9 cellular contexts compared by ENCODE assay signal in the genomic region with DNA sequence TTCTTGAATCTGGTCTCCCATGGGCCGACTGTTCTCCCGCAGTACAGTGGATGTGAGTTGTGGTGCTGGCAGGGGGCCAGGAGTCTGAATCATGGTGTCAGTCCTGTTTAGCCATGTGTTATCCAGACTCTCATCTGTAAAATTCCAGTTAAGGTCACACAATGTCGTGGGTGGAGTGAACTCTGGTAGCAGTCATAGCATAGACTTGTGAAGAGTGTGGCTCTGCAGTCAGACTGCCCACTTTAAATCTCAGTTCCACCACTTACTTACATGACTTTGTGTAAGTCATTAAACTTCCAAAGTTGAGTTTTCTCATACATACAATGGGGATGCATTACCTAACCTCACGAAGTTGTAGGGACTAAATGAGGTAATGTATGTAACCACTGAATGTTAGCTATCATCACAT.
DNase-seq lines count a peak whose midpoint lies in the region; ATAC-seq and TF ChIP-seq lines count a peak whose summit lies in the region.
"Had no signal": no experiment of that assay in that cellular context is flagged by ENCODE, and none has a peak within 500 bp of the region (broad histone marks: within the 10 kb centered on the region; RNA-seq: fewer than 3 reads in every experiment).

No MANE protein-coding gene starts in this region.

- peak overlapping the region; percentile 44; the same call in 1 of the 2 replicates for H3K18ac ChIP-seq in IMR-90 (ENCODE audit: low read depth, low read length)

- peak overlapping the region; percentile 58 for H3K4ac ChIP-seq in IMR-90 (ENCODE audit: low read depth, low read length)

- peaks cover 9% of the 10 kb centered on the region for H3K9me1 ChIP-seq in IMR-90 (ENCODE audit: insufficient read depth, low read length)

- H3K56ac ChIP-seq in IMR-90 (ENCODE audit: extremely low read depth, insufficient read depth, low read length): no peak overlapping the region

- H4K5ac ChIP-seq in IMR-90 (ENCODE audit: low read depth, low read length): no peak overlapping the region

- DNase-seq in AG09309 (ENCODE audit: low read depth): peak; percentile 89
- peak; percentile 98 for DNase-seq in IMR-90
- peak; percentile 92 for DNase-seq in MCF 10A (ENCODE audit: unreplicated experiment)
- peak in 1 of 3 donors; percentile 88 for DNase-seq in right lobe of liver
- peak; percentile 93 to 95 for DNase-seq in aorta
- DNase-seq in NCI-H1092 treated with DMSO at 0.1 percent for 48 hours (lab: John Stamatoyannopoulos, UW): no peak
- DNase-seq in HEK293T (ENCODE audit: extremely low spot score): no peak
- DNase-seq in activated CD4-positive, CD25-positive, alpha-beta regulatory T cell treated with anti-CD3 and anti-CD28 coated beads, Interleukin-2, amount 50 U/mL, for 72 hours: no peak

- no peak overlapping the region for H3K4me3 Mint-ChIP-seq in MCF 10A (ENCODE audit: unreplicated experiment)
- H3K4me3 Mint-ChIP-seq: activated naive CD8-positive, alpha-beta T cell had no signal

- intact Hi-C loops in IMR-90 (cut with micrococcal nuclease): no loop called here
- intact Hi-C loops in MCF 10A (cut with micrococcal nuclease): no loop called here
- intact Hi-C loops in right lobe of liver (cut with DNase I): no loop called here
- intact Hi-C loops in aorta (cut with DNase I): no loop called here

- H3K27me3 ChIP-seq in IMR-90 (ENCODE audit: control insufficient read depth, insufficient read depth, low read length) (no peaks in the 10 kb centered on the region), right lobe of liver (no peaks in the 10 kb centered on the region), aorta (ENCODE audit: control insufficient read depth in 1 of 2, insufficient read depth in 2 of 2, low read length in 1 of 2) (no peaks in the 10 kb centered on the region)

- H3K23ac ChIP-seq in IMR-90 (ENCODE audit: low read depth, low read length): peak overlapping the region; percentile 41; the same call in 1 of the 2 replicates

- no peak overlapping the region for H3K4me3 ChIP-seq in AG09309 (ENCODE audit: control insufficient read depth, low read depth, low read length)
- no peak overlapping the region for H3K4me3 ChIP-seq in IMR-90 (ENCODE audit: insufficient read depth, low read depth, low read length)
- H3K4me3 ChIP-seq in right lobe of liver: no peak overlapping the region
- no peak overlapping the region for H3K4me3 ChIP-seq in aorta (ENCODE audit: low read length in 2 of 2)

- no peak overlapping the region for H2AK5ac ChIP-seq in IMR-90 (ENCODE audit: low read depth, low read length)

- WGBS in IMR-90 (ENCODE audit: extremely low coverage in 2 of 2, insufficient read length in 1 of 2), 2 experiments: no CpG with 5 or more reads among the region's 4 CpGs
- WGBS in right lobe of liver (ENCODE audit: insufficient coverage, low coverage, low lambda C conversion rate, missing lambda C conversion rate): 60% methylated on average over 4 of the region's 4 CpGs
- 18% methylated on average over 4 of the region's 4 CpGs for whole genome bisulfite sequencing in aorta, 2 donors

- H3K79me1 ChIP-seq in IMR-90 (ENCODE audit: low read depth in 1 of 2, low read length in 2 of 2): peaks cover 3 to 9% of the 10 kb centered on the region in 2 experiments; a peak in 3 of 4 replicates

- peak overlapping the region; percentile 36 for H2BK5ac ChIP-seq in IMR-90 (ENCODE audit: low read depth, low read length, poor library complexity, severe bottlenecking)

- TF ChIP-seq CTCF in AG09309 (IDR thresholded peaks at IDR 0.05; ENCODE audit: control insufficient read depth, insufficient read depth, low read depth, low read length, missing control alignments) (no peak), IMR-90 (conservative IDR thresholded peaks at IDR 0.05; ENCODE audit: low read depth, low read length) (no peak), MCF 10A (IDR thresholded peaks at IDR 0.05; ENCODE audit: unreplicated experiment) (no peak), right lobe of liver (IDR thresholded peaks at IDR 0.05) (no peak)

- H3K27ac Mint-ChIP-seq in MCF 10A (ENCODE audit: low read depth, unreplicated experiment): no peak overlapping the region
- H3K27ac Mint-ChIP-seq: activated naive CD8-positive, alpha-beta T cell had no signal

- no peaks in the 10 kb centered on the region for H3K27me3 Mint-ChIP-seq in MCF 10A (ENCODE audit: insufficient read depth, unreplicated experiment)
- H3K27me3 Mint-ChIP-seq: activated naive CD8-positive, alpha-beta T cell had no signal

- H3K9ac ChIP-seq in IMR-90 (ENCODE audit: low read depth, low read length): no peak overlapping the region

- dilution Hi-C loops in IMR-90 (cut with HindIII; ENCODE audit: low sequenced_read_pairs, unreplicated experiment): no loop called here

- H3K4me2 ChIP-seq in IMR-90 (ENCODE audit: low read depth, low read length): peak overlapping the region; percentile 7; the same call in 1 of the 2 replicates

- H3K36me3 Mint-ChIP-seq in MCF 10A (ENCODE audit: insufficient read depth, unreplicated experiment): peaks cover 64% of the 10 kb centered on the region

- H3K9me3 Mint-ChIP-seq in MCF 10A (ENCODE audit: unreplicated experiment): no peaks in the 10 kb centered on the region

- peak overlapping the region; percentile 39 for H2BK120ac ChIP-seq in IMR-90 (ENCODE audit: low read depth, low read length)

- peaks cover 6% of the 10 kb centered on the region for H3K4me1 Mint-ChIP-seq in MCF 10A (ENCODE audit: insufficient read depth, unreplicated experiment)

- H3K4me1 ChIP-seq in IMR-90 (ENCODE audit: control insufficient read depth, insufficient read depth, low read length) (peaks cover 8% of the 10 kb centered on the region), right lobe of liver (no peaks in the 10 kb centered on the region), aorta (ENCODE audit: control insufficient read depth in 1 of 2, insufficient read depth in 2 of 2, low read length in 2 of 2) (no peaks in the 10 kb centered on the region)

- BruUV-seq in IMR-90 (replicated peaks; lab: Mats Ljungman, UMichigan): no TSS peak
- BruUV-seq in MCF 10A (replicated peaks; lab: Mats Ljungman, UMichigan): no TSS peak

- no peak for TF ChIP-seq RAD21 in IMR-90 (IDR thresholded peaks at IDR 0.05; ENCODE audit: low read length)

- peak overlapping the region; percentile 41 for H2BK20ac ChIP-seq in IMR-90 (ENCODE audit: low read depth, low read length)

- TF ChIP-seq POLR2A in IMR-90 (IDR thresholded peaks at IDR 0.05; ENCODE audit: low read depth, low read length): no peak
- no peak for TF ChIP-seq POLR2A in right lobe of liver (IDR thresholded peaks at IDR 0.05)

- peak overlapping the region; percentile 14; the same call in 1 of the 2 replicates for H4K91ac ChIP-seq in IMR-90 (ENCODE audit: insufficient read depth, low read depth, low read length)

- peak overlapping the region; percentile 24 for H2AFZ ChIP-seq in IMR-90 (replicated peaks; ENCODE audit: low read length, poor library complexity)

- H3K27ac ChIP-seq in IMR-90 (ENCODE audit: insufficient read depth, low read length) (no peak overlapping the region), right lobe of liver (no peak overlapping the region), aorta (ENCODE audit: low read depth in 1 of 2, low read length in 2 of 2) (no peak overlapping the region)

- CTCF ChIA-PET in IMR-90 (lab: Yijun Ruan, JAX) (interaction anchor here (0.6 to 0.7 kb wide), 2 partner anchors 23 to 233 kb away, joined by 3 to 4 read pairs; no protein-coding TSS in a partner anchor), MCF 10A (lab: Yijun Ruan, JAX) (no interaction called here), HEK293T (lab: Yijun Ruan, JAX) (interaction anchor here (0.5 kb wide), 1 partner anchor 10 kb away, joined by 3 read pairs; no protein-coding TSS in a partner anchor)

- POLR2A ChIA-PET in IMR-90 (lab: Charles Lee; ENCODE audit: unreplicated experiment) (no interaction called here), MCF 10A (lab: Yijun Ruan, JAX) (interaction anchor here (1.7 kb wide), 1 partner anchor 10 kb away, joined by 3 read pairs; no protein-coding TSS in a partner anchor), HEK293T (lab: Yijun Ruan, JAX) (no interaction called here)

- peak; percentile 88 for ATAC-seq in IMR-90 (ENCODE audit: low read depth)
- peak; percentile 23 to 94 (median 52) for ATAC-seq in right lobe of liver
- no peak for ATAC-seq in aorta (ENCODE audit: low FRiP score)

- H3K9me3 ChIP-seq in IMR-90 (ENCODE audit: control insufficient read depth, insufficient read depth, low read length): no peaks in the 10 kb centered on the region
- no peaks in the 10 kb centered on the region for H3K9me3 ChIP-seq in right lobe of liver
- H3K9me3 ChIP-seq in aorta (ENCODE audit: control insufficient read depth, low read length): no peaks in the 10 kb centered on the region

- 0 out of 4 replicates have a peak overlapping the region, but pooled peaks of 1 of the 2 experiments have one; percentile 34 for H4K8ac ChIP-seq in IMR-90 (ENCODE audit: low read depth in 2 of 2, low read length in 2 of 2)

- in situ Hi-C loops in IMR-90 (cut with MboI; ENCODE audit: low sequenced_read_pairs): no loop called here

- no peak overlapping the region for H2AK9ac ChIP-seq in IMR-90 (replicated peaks; ENCODE audit: low read depth, low read length, poor library complexity)

- H3K36me3 ChIP-seq in IMR-90 (ENCODE audit: control insufficient read depth, insufficient read depth, low read length) (peaks cover 12% of the 10 kb centered on the region), right lobe of liver (peaks cover 0 to 12% (median 2%) of the 10 kb centered on the region in 4 donors), aorta (ENCODE audit: control insufficient read depth in 1 of 2, insufficient read depth in 2 of 2, low read length in 1 of 2) (no peaks in the 10 kb centered on the region)

- H3K14ac ChIP-seq in IMR-90 (replicated peaks; ENCODE audit: low read depth, low read length): peak overlapping the region; percentile 27; the same call in 1 of the 2 replicates

- H2BK15ac ChIP-seq in IMR-90 (ENCODE audit: low read depth, low read length): no peak overlapping the region

- no peaks in the 10 kb centered on the region for H4K20me1 ChIP-seq in IMR-90 (ENCODE audit: insufficient read depth, low read length)

TF ChIP-seq in IMR-90, 13 proteins besides CTCF, POLR2A, EP300 and RAD21 (continues in another document):
- TF ChIP-seq MAZ (IDR thresholded peaks at IDR 0.05; ENCODE audit: borderline replicate concordance, low read depth, low read length) (no peak), SMC3 (IDR thresholded peaks at IDR 0.05; ENCODE audit: low read depth, low read length) (no peak), MXI1 (IDR thresholded peaks at IDR 0.05; ENCODE audit: borderline replicate concordance, low read depth, low read length) (peak; percentile 77)

TF ChIP-seq in HEK293T, 16 proteins besides CTCF, POLR2A, EP300 and RAD21:
- no peak for TF ChIP-seq HDGF (IDR thresholded peaks at IDR 0.05; ENCODE audit: borderline replicate concordance)
- TF ChIP-seq TARDBP (IDR thresholded peaks at IDR 0.05): no peak

Comparison
In these comparisons a context has a peak if more than half of its experiments do, and no peak if none do; other contexts are left out.
1. DNase-seq: peak in AG09309 (single experiment), IMR-90 (single experiment), MCF 10A (single experiment) and aorta (2 of 2); none in NCI-H1092 treated with DMSO at 0.1 percent for 48 hours (single experiment), HEK293T (single experiment) and activated CD4-positive, CD25-positive, alpha-beta regulatory T cell treated with anti-CD3 and anti-CD28 coated beads, Interleukin-2, amount 50 U/mL, for 72 hours (single experiment).